Comparison of ENCODE assay signal across 8 cellular contexts in genomic region chr12:53174881-53175491, GRCh38.
DNase-seq lines count a peak whose midpoint lies in the region; ATAC-seq and TF ChIP-seq lines count a peak whose summit lies in the region.

No MANE protein-coding gene starts in this region.

- POLR2A ChIA-PET in AG04449 (lab: Yijun Ruan, JAX), result no interaction called here

- DNase-seq in AG04449 (ENCODE audit: low read depth, low spot score), result no peak
- DNase-seq in HCEC 1CT, result peak; percentile 63
- DNase-seq in OCI-M1 (lab: John Stamatoyannopoulos, UW), result peak; percentile 65
- DNase-seq in foreskin fibroblast, result peak; percentile 64 to 75
- no peak for DNase-seq in NCI-H446 (lab: John Stamatoyannopoulos, UW)

- no peak for ATAC-seq in HG03457 (IDR thresholded peaks at IDR 0.05; ENCODE audit: unreplicated experiment)
- ATAC-seq in HG02852 (IDR thresholded peaks at IDR 0.05; ENCODE audit: unreplicated experiment), result no peak
- ATAC-seq in HG03521 (IDR thresholded peaks at IDR 0.05; ENCODE audit: unreplicated experiment), result no peak

- H3K4me3 ChIP-seq in AG04449 (ENCODE audit: low read depth, low read length), result no peak overlapping the region
- no peak overlapping the region for H3K4me3 ChIP-seq in foreskin fibroblast (ENCODE audit: low read depth in 1 of 2, low read length in 2 of 2)

- TF ChIP-seq CTCF in AG04449 (IDR thresholded peaks at IDR 0.05; ENCODE audit: insufficient read depth, low read length, missing control alignments), result peak; percentile 7
- TF ChIP-seq CTCF in foreskin fibroblast (IDR thresholded peaks at IDR 0.05; ENCODE audit: low read depth, low read length), result peak; percentile 27

- CTCF ChIA-PET in AG04449 (lab: Yijun Ruan, JAX), result interaction anchor here (1.1 to 13.4 kb wide), 4 partner anchors 15 to 109 kb away, joined by 3 to 148 read pairs (median 4); no protein-coding TSS in a partner anchor

Comparison
In these comparisons a context has a peak if more than half of its experiments do, and no peak if none do; other contexts are left out.
1. DNase-seq: peak in HCEC 1CT (single experiment), OCI-M1 (single experiment) and foreskin fibroblast (2 of 2); none in AG04449 (single experiment) and NCI-H446 (0 of 2).